ENCODE assay signal across 8 cellular contexts in genomic region chr18:58887613-58887963, GRCh38. TPM values are rescaled to one million over a fixed set of nuclear protein-coding genes. Genes with fewer than 3 reads are reported as not detected.
DNase-seq lines count a peak whose midpoint lies in the region; ATAC-seq and TF ChIP-seq lines count a peak whose summit lies in the region.

No MANE protein-coding gene starts in this region.

- no peak overlapping the region for H3K4me3 ChIP-seq in fibroblast of pulmonary artery (replicated peaks; ENCODE audit: low read depth, low read length)

- H3K36me3 Mint-ChIP-seq in activated T-helper 2 cell treated with anti-CD3 and anti-CD28 coated beads, Interferon-gamma antibody, Interleukin-2, Interleukin-4, amounts not matched to agents 10 μg/mL and 5 μg/mL and 100 μg/mL, durations not matched to agents 14 hours and 24 hours and 36 hours (ENCODE audit: low read depth), result no peaks in the 10 kb centered on the region

- no peak overlapping the region for H3K4me3 Mint-ChIP-seq in activated T-helper 2 cell treated with anti-CD3 and anti-CD28 coated beads, Interferon-gamma antibody, Interleukin-2, Interleukin-4, amounts not matched to agents 10 μg/mL and 5 μg/mL and 100 μg/mL, durations not matched to agents 14 hours and 24 hours and 36 hours (ENCODE audit: low read depth)

- intact Hi-C loops in posterior vena cava (cut with DNase I), result no loop called here
- intact Hi-C loops in activated T-helper 2 cell treated with anti-CD3 and anti-CD28 coated beads, Interferon-gamma antibody, Interleukin-2, Interleukin-4, amounts not matched to agents 10 μg/mL and 5 μg/mL and 100 μg/mL, durations not matched to agents 14 hours and 24 hours and 36 hours (cut with micrococcal nuclease), result no loop called here

- ATAC-seq in GM18517 (IDR thresholded peaks at IDR 0.05; ENCODE audit: unreplicated experiment), result peak; percentile 84
- peak; percentile 48 for ATAC-seq in HG03060 (IDR thresholded peaks at IDR 0.05; ENCODE audit: low read depth, unreplicated experiment)
- no peak for ATAC-seq in HG02884 (IDR thresholded peaks at IDR 0.05; ENCODE audit: unreplicated experiment)

- no peak overlapping the region for H3K27ac Mint-ChIP-seq in activated T-helper 2 cell treated with anti-CD3 and anti-CD28 coated beads, Interferon-gamma antibody, Interleukin-2, Interleukin-4, amounts not matched to agents 10 μg/mL and 5 μg/mL and 100 μg/mL, durations not matched to agents 14 hours and 24 hours and 36 hours

- H3K9me3 Mint-ChIP-seq in activated T-helper 2 cell treated with anti-CD3 and anti-CD28 coated beads, Interferon-gamma antibody, Interleukin-2, Interleukin-4, amounts not matched to agents 10 μg/mL and 5 μg/mL and 100 μg/mL, durations not matched to agents 14 hours and 24 hours and 36 hours, result no peaks in the 10 kb centered on the region

- TF ChIP-seq CTCF in fibroblast of pulmonary artery (IDR thresholded peaks at IDR 0.05; ENCODE audit: low read length, missing control alignments), result no peak

- peak; percentile 60 to 65 for DNase-seq in SW 1271 (lab: John Stamatoyannopoulos, UW)
- peak; percentile 79 for DNase-seq in fibroblast of pulmonary artery (ENCODE audit: low read depth)
- peak; percentile 85 for DNase-seq in posterior vena cava (ENCODE audit: low spot score)
- no peak for DNase-seq in activated T-helper 2 cell treated with anti-CD3 and anti-CD28 coated beads, Interferon-gamma antibody, Interleukin-2, Interleukin-4, amounts not matched to agents 10 μg/mL and 5 μg/mL and 100 μg/mL, durations not matched to agents 14 hours and 24 hours and 36 hours (ENCODE audit: low spot score)
- no peak for DNase-seq in NCI-H748 (lab: John Stamatoyannopoulos, UW; ENCODE audit: unreplicated experiment)

- peaks cover 19% of the 10 kb centered on the region for H3K27me3 Mint-ChIP-seq in activated T-helper 2 cell treated with anti-CD3 and anti-CD28 coated beads, Interferon-gamma antibody, Interleukin-2, Interleukin-4, amounts not matched to agents 10 μg/mL and 5 μg/mL and 100 μg/mL, durations not matched to agents 14 hours and 24 hours and 36 hours (ENCODE audit: low read depth)

- peaks cover 16% of the 10 kb centered on the region for H3K4me1 Mint-ChIP-seq in activated T-helper 2 cell treated with anti-CD3 and anti-CD28 coated beads, Interferon-gamma antibody, Interleukin-2, Interleukin-4, amounts not matched to agents 10 μg/mL and 5 μg/mL and 100 μg/mL, durations not matched to agents 14 hours and 24 hours and 36 hours (ENCODE audit: low read depth)

RNA-seq across cellular contexts. Expression of gene ZNF532, which starts 22.9 kb away (rescaled TPM):
- 10 to 100 TPM; 79.1 to 83.6 TPM for total RNA-seq in posterior vena cava
- 3.7 and 4.3 TPM in 2 replicates for total RNA-seq in activated T-helper 2 cell treated with anti-CD3 and anti-CD28 coated beads, Interferon-gamma antibody, Interleukin-2, Interleukin-4, amounts not matched to agents 10 μg/mL and 5 μg/mL and 100 μg/mL, durations not matched to agents 14 hours and 24 hours and 36 hours

Comparison
In these comparisons a context has a peak if more than half of its experiments do, and no peak if none do; other contexts are left out.
1. DNase-seq: peak in SW 1271 (2 of 2), fibroblast of pulmonary artery (single experiment) and posterior vena cava (single experiment); none in activated T-helper 2 cell treated with anti-CD3 and anti-CD28 coated beads, Interferon-gamma antibody, Interleukin-2, Interleukin-4, amounts not matched to agents 10 μg/mL and 5 μg/mL and 100 μg/mL, durations not matched to agents 14 hours and 24 hours and 36 hours (single experiment) and NCI-H748 (single experiment).
2. RNA of gene ZNF532, which starts 22.9 kb away (total RNA-seq): 79.1 to 83.6 TPM in posterior vena cava; 3.7 to 4.3 TPM in activated T-helper 2 cell treated with anti-CD3 and anti-CD28 coated beads, Interferon-gamma antibody, Interleukin-2, Interleukin-4, amounts not matched to agents 10 μg/mL and 5 μg/mL and 100 μg/mL, durations not matched to agents 14 hours and 24 hours and 36 hours; every median in the first group is over 10 times any median in the second.